Comparison of ENCODE assay signal across 11 cellular contexts in the genomic region with DNA sequence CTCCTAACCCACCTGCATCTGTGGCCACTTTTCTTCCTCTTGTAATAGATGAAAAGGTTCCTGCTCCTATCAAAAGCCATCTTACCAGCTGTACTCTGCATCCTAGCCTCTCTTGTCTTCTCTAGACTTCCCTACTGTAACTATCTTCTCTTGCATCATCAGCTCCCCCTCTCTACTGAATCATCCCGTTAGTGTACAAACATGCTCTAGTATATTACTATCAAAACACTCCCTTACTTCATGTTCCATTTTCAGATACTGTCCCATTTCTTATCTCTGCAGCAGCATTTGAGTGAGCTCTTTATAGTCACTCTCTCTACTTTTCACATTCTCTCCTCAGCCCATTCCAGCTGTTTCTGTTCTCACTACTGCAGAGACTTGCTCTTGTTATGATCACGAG. TPM values are rescaled to one million over a fixed set of nuclear protein-coding genes. Genes with fewer than 3 reads are reported as not detected.
DNase-seq lines count a peak whose midpoint lies in the region; ATAC-seq, FAIRE-seq and TF ChIP-seq lines count a peak whose summit lies in the region.
"Had no signal": no experiment of that assay in that cellular context is flagged by ENCODE, and none has a peak within 500 bp of the region (broad histone marks: within the 10 kb centered on the region; RNA-seq: fewer than 3 reads in every experiment).

No MANE protein-coding gene starts in this region.

- H3K27me3 ChIP-seq in foreskin keratinocyte = no peaks in the 10 kb centered on the region
- H3K27me3 ChIP-seq: tibial nerve had no signal

- POLR2A ChIA-PET in activated B cell treated with CpG ODN at 0.5 μM for 24 hours (lab: Charles Lee) = no interaction called here

- ATAC-seq in activated B cell treated with CpG ODN at 0.5 μM for 24 hours (ENCODE audit: low read depth) (no peak), foreskin keratinocyte (no peak)

- DNase-seq in AG08396 (ENCODE audit: low spot score) = peak; percentile 47
- DNase-seq in GM12892 (ENCODE audit: insufficient read length) = no peak
- DNase-seq in activated B cell treated with CpG ODN at 0.5 μM for 24 hours = no peak
- peak in 1 of 2 donors; percentile 47 for DNase-seq in foreskin keratinocyte
- DNase-seq in retina = no peak
- no peak for DNase-seq in cortex of kidney (lab: John Stamatoyannopoulos, UW)
- DNase-seq in DMS114 treated with DMSO at 0.1 percent for 48 hours (lab: John Stamatoyannopoulos, UW; ENCODE audit: unreplicated experiment) = no peak
- no peak for DNase-seq in central memory CD4-positive, alpha-beta T cell
- DNase-seq: SHP77; stimulated activated CD4-positive, alpha-beta T cell treated with anti-CD3 and anti-CD28 coated beads, Interleukin-1b, Interleukin-23, amount 100 ng/mL, for 48 hours had no signal

- peaks cover 58% of the 10 kb centered on the region for H3K36me3 Mint-ChIP-seq in activated B cell treated with CpG ODN at 0.5 μM for 24 hours (ENCODE audit: low read depth)

- intact Hi-C loops in activated B cell treated with CpG ODN at 0.5 μM for 24 hours (cut with micrococcal nuclease) = no loop called here

- peak overlapping the region; percentile 70 for H3K27ac ChIP-seq in foreskin keratinocyte
- H3K27ac ChIP-seq: tibial nerve had no signal

- CTCF ChIA-PET in activated B cell treated with CpG ODN at 0.5 μM for 24 hours (lab: Charles Lee) = no interaction called here

- FAIRE-seq in GM12892 (lab: Jason Lieb, UNC) = no peak

- H3K27me3 Mint-ChIP-seq in activated B cell treated with CpG ODN at 0.5 μM for 24 hours = no peaks in the 10 kb centered on the region

- peak overlapping the region; percentile 31 for H3K27ac Mint-ChIP-seq in activated B cell treated with CpG ODN at 0.5 μM for 24 hours

- peak; percentile 14; the same call in 1 of the 2 replicates for TF ChIP-seq POLR2A in GM12892 (IDR thresholded peaks at IDR 0.05; ENCODE audit: low read depth, low read length)

- H3K4me1 ChIP-seq in foreskin keratinocyte = peaks cover 9% of the 10 kb centered on the region

- no peaks in the 10 kb centered on the region for H3K9me3 Mint-ChIP-seq in activated B cell treated with CpG ODN at 0.5 μM for 24 hours

- peak overlapping the region; percentile 17 for H3K4me3 Mint-ChIP-seq in activated B cell treated with CpG ODN at 0.5 μM for 24 hours

- no peak for TF ChIP-seq CTCF in activated B cell treated with CpG ODN at 0.5 μM for 24 hours (IDR thresholded peaks at IDR 0.05)
- TF ChIP-seq CTCF in foreskin keratinocyte (conservative IDR thresholded peaks at IDR 0.05) = no peak

- peaks cover 54% of the 10 kb centered on the region for H3K4me1 Mint-ChIP-seq in activated B cell treated with CpG ODN at 0.5 μM for 24 hours

RNA-seq across cellular contexts. Expression of a gene that starts 2.8 kb away (rescaled TPM):
- 38.1 TPM for polyA plus RNA-seq in GM12892 (2012; ENCODE audit: missing spikeins)
- total RNA-seq in activated B cell treated with CpG ODN at 0.5 μM for 24 hours (41.1 and 41.8 TPM in 2 replicates), foreskin keratinocyte (44.0 and 49.1 TPM in 2 replicates)
- 66.2 and 74.5 TPM in 2 replicates for polyA plus RNA-seq in foreskin keratinocyte

RNA-seq across cellular contexts. Expression of a gene that starts 7.0 kb away (rescaled TPM):
- polyA plus RNA-seq in GM12892 (2012; ENCODE audit: missing spikeins) = 7.2 TPM
- total RNA-seq in activated B cell treated with CpG ODN at 0.5 μM for 24 hours (14.4 and 18.2 TPM in 2 replicates), foreskin keratinocyte (2.5 and 4.4 TPM in 2 replicates)
- 10.4 and 11.6 TPM in 2 replicates for polyA plus RNA-seq in foreskin keratinocyte

RNA-seq across cellular contexts. Expression of a gene that starts 9.9 kb away (rescaled TPM):
- polyA plus RNA-seq in GM12892 (2012; ENCODE audit: missing spikeins) = 25.9 TPM
- total RNA-seq in activated B cell treated with CpG ODN at 0.5 μM for 24 hours (36.0 and 37.5 TPM in 2 replicates), foreskin keratinocyte (4.1 and 4.4 TPM in 2 replicates)
- 4.5 and 5.0 TPM in 2 replicates for polyA plus RNA-seq in foreskin keratinocyte

RNA-seq across cellular contexts. Expression of a gene that starts 10.2 kb away (rescaled TPM):
- polyA plus RNA-seq in GM12892 (2012; ENCODE audit: missing spikeins) = 76.3 TPM
- total RNA-seq in activated B cell treated with CpG ODN at 0.5 μM for 24 hours = 76.0 and 77.9 TPM in 2 replicates
- 36.3 and 36.4 TPM in 2 replicates for total RNA-seq in foreskin keratinocyte
- 45.7 and 46.3 TPM in 2 replicates for polyA plus RNA-seq in foreskin keratinocyte
